ENCODE assay signal across 7 cellular contexts in the genomic region with DNA sequence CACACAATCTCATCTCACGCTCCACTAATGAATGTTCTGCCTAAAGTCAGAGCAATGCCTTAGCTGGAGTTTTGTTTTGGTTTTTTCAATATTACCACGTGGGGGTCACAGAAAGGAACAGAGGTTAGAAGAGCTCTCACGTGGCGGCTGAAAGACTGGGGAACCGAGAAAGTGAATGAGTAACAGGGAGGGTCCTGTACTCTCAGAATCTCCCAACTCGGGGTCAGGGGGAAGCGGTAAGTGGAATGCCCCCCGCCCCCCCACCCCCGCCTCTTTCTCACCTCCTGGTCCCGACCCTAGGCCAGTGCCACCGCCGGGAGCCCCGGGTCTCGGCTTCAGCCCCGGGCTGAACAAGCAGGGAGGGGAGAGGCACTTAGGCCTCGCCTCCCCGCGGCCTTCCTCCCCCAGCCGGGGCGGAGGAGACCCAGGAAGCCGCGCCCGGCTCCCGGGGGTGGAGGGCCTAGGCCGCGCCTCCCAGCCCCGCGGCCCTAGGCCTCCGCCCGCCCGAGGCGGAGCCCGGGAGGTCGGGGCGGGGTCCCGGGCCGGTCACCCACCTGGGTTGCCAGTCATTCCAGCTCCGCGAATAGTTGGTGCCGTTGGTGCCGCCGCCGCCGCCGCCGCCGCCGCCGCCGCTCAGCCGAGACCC.
DNase-seq lines count a peak whose midpoint lies in the region; ATAC-seq, FAIRE-seq and TF ChIP-seq lines count a peak whose summit lies in the region.
"Not testable (repeated sequence)": the region's sequence is repeated elsewhere in the genome, so short reads cannot be mapped to it uniquely, and the experiment has no call there.

No MANE protein-coding gene starts in this region.

- not testable (repeated sequence) for H3K4me1 Mint-ChIP-seq in chondrocyte (ENCODE audit: low read depth)

- peak overlapping the region; percentile 99 to 100 for H3K27ac ChIP-seq in small intestine (ENCODE audit: low read depth in 1 of 2, low read length in 1 of 2)

- TF ChIP-seq CTCF in chondrocyte (IDR thresholded peaks at IDR 0.05); kidney epithelial cell (IDR thresholded peaks at IDR 0.05; ENCODE audit: insufficient read depth, low read length, poor library complexity, severe bottlenecking): not testable (repeated sequence)

- not testable (repeated sequence) for FAIRE-seq in small intestine (lab: Jason Lieb, UNC)

- H3K4me3 ChIP-seq in kidney epithelial cell (ENCODE audit: low read depth, low read length) (peak overlapping the region; percentile 92), small intestine (ENCODE audit: low read depth in 1 of 2, low read length in 2 of 2) (peak overlapping the region; percentile 92)

- not testable (repeated sequence) for H3K9me3 ChIP-seq in small intestine (ENCODE audit: control insufficient read depth, low read depth)

- peak overlapping the region; percentile 88 for H3K4me3 Mint-ChIP-seq in chondrocyte (ENCODE audit: unreplicated experiment)

- H3K4me1 ChIP-seq in small intestine (ENCODE audit: control insufficient read depth in 2 of 2, insufficient read depth in 1 of 2, low read depth in 1 of 2, low read length in 1 of 2): not testable (repeated sequence)

- DNase-seq in NCI-H226 (peak; percentile 68), small intestine (peak; percentile 85)
- DNase-seq in activated CD4-positive, alpha-beta T cell treated with anti-CD3 and anti-CD28 coated beads, Interleukin-2, amount 50 U/mL, for 48 hours: peak; percentile 64 to 68
- DNase-seq in chondrocyte (ENCODE audit: low spot score); kidney epithelial cell (ENCODE audit: low read depth): not testable (repeated sequence)

- H3K27ac Mint-ChIP-seq in chondrocyte (ENCODE audit: unreplicated experiment): peak overlapping the region; percentile 94

- H3K36me3 ChIP-seq in kidney epithelial cell (ENCODE audit: control insufficient read depth, insufficient read depth, low read length); small intestine (ENCODE audit: control insufficient read depth in 2 of 2, insufficient read depth in 2 of 2, low read length in 2 of 2): not testable (repeated sequence)

- not testable (repeated sequence) for H3K27me3 ChIP-seq in kidney epithelial cell (ENCODE audit: control insufficient read depth, insufficient read depth, low read length); small intestine (ENCODE audit: control insufficient read depth in 2 of 2, insufficient read depth in 2 of 2, low read length in 2 of 2)

- H3K9me3 Mint-ChIP-seq in chondrocyte (ENCODE audit: low read depth): not testable (repeated sequence)

- not testable (repeated sequence) for H3K36me3 Mint-ChIP-seq in chondrocyte (ENCODE audit: low read depth)

- not testable (repeated sequence) for H3K27me3 Mint-ChIP-seq in chondrocyte (ENCODE audit: low read depth)

- WGBS in small intestine, 3 donors: 0 to 1% (median 1%) methylated on average over 20 to 43 of the region's 51 CpGs

- peak; percentile 48 for ATAC-seq in GM19035 (IDR thresholded peaks at IDR 0.05; ENCODE audit: unreplicated experiment)
- peak; percentile 19 for ATAC-seq in HG03060 (IDR thresholded peaks at IDR 0.05; ENCODE audit: low read depth, unreplicated experiment)
